In the genomic region with DNA sequence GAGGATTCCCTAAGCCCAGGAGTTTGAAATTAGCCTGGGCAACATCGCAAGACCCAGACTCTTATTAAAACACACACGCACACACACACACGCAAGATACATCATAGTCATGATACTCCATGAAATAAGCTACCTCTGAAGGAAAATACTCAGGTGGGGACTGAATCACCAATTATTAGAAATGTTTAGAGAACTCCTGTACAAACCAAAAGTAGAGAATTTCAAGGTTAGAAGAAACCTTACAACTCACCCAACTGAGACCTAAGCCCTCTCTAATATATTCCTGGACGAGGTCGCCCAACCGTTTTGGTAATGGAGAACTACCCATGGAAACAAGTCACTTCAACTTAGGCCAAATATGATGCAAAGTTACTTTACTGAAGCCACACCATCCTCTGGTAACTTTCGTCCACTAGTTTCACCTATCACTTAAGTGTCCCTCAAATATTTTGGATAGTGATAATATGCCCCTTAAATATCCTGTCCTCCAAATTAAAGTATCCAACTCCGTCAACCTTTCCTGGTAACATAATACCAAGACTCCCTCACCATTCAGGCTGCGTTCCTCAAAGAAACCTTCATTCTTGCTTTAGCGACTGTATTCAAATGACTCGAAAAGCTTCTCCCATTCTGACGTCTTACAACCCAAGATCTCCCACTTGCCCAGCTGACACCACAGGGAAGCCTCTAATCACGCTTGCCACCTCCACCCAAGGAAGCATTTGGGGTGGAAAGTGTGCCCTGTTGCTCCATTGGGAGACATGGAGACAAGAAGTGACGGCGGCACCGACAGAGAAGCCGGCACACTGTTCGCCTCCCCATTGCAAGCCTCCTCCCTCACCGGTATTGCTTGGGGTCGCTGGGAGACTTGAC, we compare ENCODE assay signal across 8 cellular contexts. TPM values are rescaled to one million over a fixed set of nuclear protein-coding genes. Genes with fewer than 3 reads are reported as not detected.
DNase-seq lines count a peak whose midpoint lies in the region; ATAC-seq and TF ChIP-seq lines count a peak whose summit lies in the region.

No MANE protein-coding gene starts in this region.

- peak overlapping the region; percentile 99 for H3K4me3 ChIP-seq in fibroblast of the aortic adventitia (ENCODE audit: low read depth, low read length)

- ATAC-seq in HG02884 (IDR thresholded peaks at IDR 0.05; ENCODE audit: unreplicated experiment) (peak; percentile 10), HG03139 (IDR thresholded peaks at IDR 0.05; ENCODE audit: unreplicated experiment) (no peak)

- no peak for TF ChIP-seq CTCF in fibroblast of the aortic adventitia (IDR thresholded peaks at IDR 0.05; ENCODE audit: insufficient read depth, low read length)

- peak; percentile 34 to 36 for DNase-seq in NCI-H524 (lab: John Stamatoyannopoulos, UW)
- no peak for DNase-seq in NCI-H524 treated with DMSO at 0.1 percent for 48 hours (lab: John Stamatoyannopoulos, UW)
- peak; percentile 6 for DNase-seq in T1000 (lab: John Stamatoyannopoulos, UW)
- DNase-seq in fibroblast of the aortic adventitia (ENCODE audit: low read depth): peak; percentile 46
- DNase-seq in pons (ENCODE audit: low spot score): peak; percentile 41
- no peak for DNase-seq in NCI-H2029 (lab: John Stamatoyannopoulos, UW)

RNA-seq across cellular contexts. Expression of gene NRDC, which starts 0.9 kb away (rescaled TPM):
- total RNA-seq in fibroblast of the aortic adventitia (ENCODE audit: low replicate concordance): 73.8 and 129 TPM in 2 replicates

Comparison
In these comparisons a context has a peak if more than half of its experiments do, and no peak if none do; other contexts are left out.
1. DNase-seq: peak in NCI-H524 (2 of 2), T1000 (single experiment), fibroblast of the aortic adventitia (single experiment) and pons (single experiment); none in NCI-H524 treated with DMSO at 0.1 percent for 48 hours (single experiment) and NCI-H2029 (single experiment).